In the genomic region with DNA sequence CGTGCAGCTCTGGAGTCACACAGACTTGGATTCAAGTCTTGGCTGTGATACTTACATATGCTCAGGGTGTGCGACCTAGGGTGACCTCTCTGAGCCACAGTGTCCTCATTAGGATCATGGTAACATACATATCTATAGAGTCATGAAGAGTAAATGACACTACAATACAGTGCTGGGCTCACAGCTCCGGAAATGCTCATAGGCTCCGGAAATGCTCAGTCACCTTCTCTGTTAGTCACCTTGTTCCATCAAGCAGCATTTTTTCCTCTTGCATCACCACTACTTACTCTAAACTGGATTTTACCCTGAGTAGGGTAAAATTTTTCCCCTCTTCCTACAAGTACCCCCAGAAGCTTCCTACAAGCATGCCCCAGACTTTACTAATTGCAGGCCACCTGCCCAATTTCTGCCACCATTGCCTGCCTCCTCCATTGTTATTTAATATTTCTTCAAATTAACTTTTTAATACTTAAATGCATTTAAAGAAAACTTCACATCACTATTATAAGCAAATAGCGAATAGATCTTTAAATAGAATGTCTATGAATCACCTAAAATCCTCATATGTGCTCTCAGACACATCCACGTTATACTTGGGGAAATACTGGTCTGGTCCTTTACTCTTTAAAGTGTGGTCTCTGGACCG, we compare ENCODE assay signal across 8 cellular contexts.
A peak's percentile ranks its signal among the peaks of the same experiment; 100 is the strongest.
DNase-seq lines count a peak whose midpoint lies in the region; ATAC-seq lines count a peak whose summit lies in the region.

No MANE protein-coding gene starts in this region.

- H3K4me1 ChIP-seq in Karpas-422 (ENCODE audit: low read length), result no peaks in the 10 kb centered on the region

- no peak overlapping the region for H3K4me3 ChIP-seq in Karpas-422 (ENCODE audit: low read length)

- no peak overlapping the region for H3K4me2 ChIP-seq in Karpas-422 (ENCODE audit: low read depth, low read length, poor library complexity, severe bottlenecking)

- H3K4me3 Mint-ChIP-seq in central memory CD8-positive, alpha-beta T cell, result no peak overlapping the region

- intact Hi-C loops in head of caudate nucleus (cut with DNase I), result no loop called here

- H3K36me3 Mint-ChIP-seq in central memory CD8-positive, alpha-beta T cell (ENCODE audit: insufficient read depth), result peaks cover 3% of the 10 kb centered on the region

- DNase-seq in GM04503 (ENCODE audit: low read depth) (peak; percentile 60), T-helper 2 cell (peak in 3 of 5 experiments; percentile 21 to 64 (median 43)), head of caudate nucleus (no peak), Karpas-422 (no peak)
- no peak for DNase-seq in central memory CD8-positive, alpha-beta T cell (ENCODE audit: low spot score in 2 of 2)
- DNase-seq in stimulated activated CD4-positive, alpha-beta T cell treated with anti-CD3 and anti-CD28 coated beads, Interleukin-1b, Interleukin-23, amount 100 ng/mL, for 24 hours (ENCODE audit: low read depth in 4 of 4, low spot score in 1 of 4), result peak in 3 of 4 experiments; percentile 9 to 41 (median 17)

- peak; percentile 72 for ATAC-seq in central memory CD8-positive, alpha-beta T cell (replicated peaks; ENCODE audit: extremely low read depth, poor library complexity, severe bottlenecking)
- ATAC-seq in HG02885 (IDR thresholded peaks at IDR 0.05; ENCODE audit: poor library complexity, unreplicated experiment), result no peak
- ATAC-seq in HG02840 (IDR thresholded peaks at IDR 0.05; ENCODE audit: low FRiP score, unreplicated experiment), result no peak

- H3K27me3 Mint-ChIP-seq in central memory CD8-positive, alpha-beta T cell, result peaks cover under 1% of the 10 kb centered on the region

- no peaks in the 10 kb centered on the region for H3K9me3 Mint-ChIP-seq in central memory CD8-positive, alpha-beta T cell

- no peaks in the 10 kb centered on the region for H3K9me2 ChIP-seq in Karpas-422 (replicated peaks; ENCODE audit: insufficient read depth, low read length)

- H3K27me3 ChIP-seq in Karpas-422 (ENCODE audit: low read length), result no peaks in the 10 kb centered on the region

- H4K20me1 ChIP-seq in Karpas-422 (ENCODE audit: insufficient read depth, low read depth, low read length), result no peaks in the 10 kb centered on the region

- no peak overlapping the region for H3K27ac ChIP-seq in Karpas-422 (ENCODE audit: low read length)

- no peaks in the 10 kb centered on the region for H3K36me3 ChIP-seq in Karpas-422 (ENCODE audit: insufficient read depth, low read length)

- no peak overlapping the region for H3K27ac Mint-ChIP-seq in central memory CD8-positive, alpha-beta T cell (ENCODE audit: low read depth)

- H3K9ac ChIP-seq in Karpas-422 (ENCODE audit: low read length), result no peak overlapping the region

- no peaks in the 10 kb centered on the region for H3K79me2 ChIP-seq in Karpas-422 (ENCODE audit: low read length)

- H2AFZ ChIP-seq in Karpas-422 (ENCODE audit: low read length), result no peak overlapping the region

- no peaks in the 10 kb centered on the region for H3K4me1 Mint-ChIP-seq in central memory CD8-positive, alpha-beta T cell

- no peaks in the 10 kb centered on the region for H3K9me3 ChIP-seq in Karpas-422 (ENCODE audit: low read length)

Comparison
In these comparisons a context has a peak if more than half of its experiments do, and no peak if none do; other contexts are left out.
1. DNase-seq: peak in GM04503 (single experiment), T-helper 2 cell (3 of 5) and stimulated activated CD4-positive, alpha-beta T cell treated with anti-CD3 and anti-CD28 coated beads, Interleukin-1b, Interleukin-23, amount 100 ng/mL, for 24 hours (3 of 4); none in central memory CD8-positive, alpha-beta T cell (0 of 2), head of caudate nucleus (0 of 42) and Karpas-422 (single experiment).